Comparison of ENCODE assay signal across 9 cellular contexts in genomic region chr2:74333175-74333574, GRCh38. TPM values are rescaled to one million over a fixed set of nuclear protein-coding genes. Genes with fewer than 3 reads are reported as not detected.
A peak's percentile ranks its signal among the peaks of the same experiment; 100 is the strongest.
DNase-seq lines count a peak whose midpoint lies in the region; ATAC-seq, FAIRE-seq and TF ChIP-seq lines count a peak whose summit lies in the region.
"Had no signal": no experiment of that assay in that cellular context is flagged by ENCODE, and none has a peak within 500 bp of the region (broad histone marks: within the 10 kb centered on the region; RNA-seq: fewer than 3 reads in every experiment).

No MANE protein-coding gene starts in this region.

- TF ChIP-seq CTCF in MCF 10A (IDR thresholded peaks at IDR 0.05; ENCODE audit: unreplicated experiment) (peak; percentile 19), breast epithelium (IDR thresholded peaks at IDR 0.05) (no peak), mesothelial cell of epicardium (IDR thresholded peaks at IDR 0.05; ENCODE audit: unreplicated experiment) (no peak)

- no peak overlapping the region for H3K4me3 ChIP-seq in breast epithelium

- H3K9me3 Mint-ChIP-seq in MCF 10A (ENCODE audit: unreplicated experiment) (no peaks in the 10 kb centered on the region), mesothelial cell of epicardium (no peaks in the 10 kb centered on the region)
- H3K9me3 Mint-ChIP-seq: activated naive CD4-positive, alpha-beta T cell treated with anti-CD3 and anti-CD28 coated beads, Interleukin-2, amount 50 U/mL, for 72 hours had no signal

- H3K4me1 Mint-ChIP-seq in MCF 10A (ENCODE audit: insufficient read depth, unreplicated experiment): no peaks in the 10 kb centered on the region
- no peaks in the 10 kb centered on the region for H3K4me1 Mint-ChIP-seq in mesothelial cell of epicardium

- no peak for TF ChIP-seq POLR2A in breast epithelium (IDR thresholded peaks at IDR 0.05)

- DNase-seq in MCF 10A (ENCODE audit: unreplicated experiment): peak; percentile 57
- DNase-seq in breast epithelium (ENCODE audit: low spot score in 2 of 2): no peak
- peak; percentile 34 for DNase-seq in NCI-H1105 treated with DMSO at 0.1 percent for 48 hours (lab: John Stamatoyannopoulos, UW)
- DNase-seq in amniotic epithelial cell (ENCODE audit: low read depth): peak; percentile 45
- DNase-seq in medulla oblongata (ENCODE audit: extremely low spot score): peak; percentile 36
- DNase-seq in mesothelial cell of epicardium (ENCODE audit: low spot score in 2 of 2, unreplicated experiment in 2 of 2): no peak
- no peak for DNase-seq in frontal cortex (ENCODE audit: low spot score in 2 of 2)

- no peaks in the 10 kb centered on the region for H3K27me3 Mint-ChIP-seq in MCF 10A (ENCODE audit: insufficient read depth, unreplicated experiment)
- H3K27me3 Mint-ChIP-seq in mesothelial cell of epicardium (ENCODE audit: low read depth): no peaks in the 10 kb centered on the region

- no peak overlapping the region for H3K27ac ChIP-seq in breast epithelium

- no peaks in the 10 kb centered on the region for H3K27me3 ChIP-seq in breast epithelium

- H3K4me3 Mint-ChIP-seq in MCF 10A (ENCODE audit: unreplicated experiment): no peak overlapping the region
- no peak overlapping the region for H3K4me3 Mint-ChIP-seq in mesothelial cell of epicardium

- CTCF ChIA-PET in MCF 10A (lab: Yijun Ruan, JAX): interaction anchor here (0.7 to 3.6 kb wide), 6 partner anchors 8 to 1303 kb away, joined by 3 to 57 read pairs (median 4); no protein-coding TSS in a partner anchor

- H3K9me3 ChIP-seq in breast epithelium: no peaks in the 10 kb centered on the region

- no TSS peak for BruUV-seq in MCF 10A (replicated peaks; lab: Mats Ljungman, UMichigan)

- no peaks in the 10 kb centered on the region for H3K36me3 ChIP-seq in breast epithelium

- H3K4me1 ChIP-seq in breast epithelium: no peaks in the 10 kb centered on the region

- no peak for FAIRE-seq in frontal cortex (lab: Jason Lieb, UNC)

- H3K36me3 Mint-ChIP-seq in MCF 10A (ENCODE audit: insufficient read depth, unreplicated experiment) (no peaks in the 10 kb centered on the region), mesothelial cell of epicardium (peaks cover 4% of the 10 kb centered on the region)
- H3K36me3 Mint-ChIP-seq: activated naive CD4-positive, alpha-beta T cell treated with anti-CD3 and anti-CD28 coated beads, Interleukin-2, amount 50 U/mL, for 72 hours had no signal

- POLR2A ChIA-PET in MCF 10A (lab: Yijun Ruan, JAX): interaction anchor here (0.6 kb wide), 1 partner anchor 501 kb away, joined by 3 read pairs; the partner anchor contains the start of gene HK2

- H3K27ac Mint-ChIP-seq in MCF 10A (ENCODE audit: low read depth, unreplicated experiment) (no peak overlapping the region), mesothelial cell of epicardium (no peak overlapping the region)
- H3K27ac Mint-ChIP-seq: activated naive CD4-positive, alpha-beta T cell treated with anti-CD3 and anti-CD28 coated beads, Interleukin-2, amount 50 U/mL, for 72 hours had no signal

- intact Hi-C loops in MCF 10A (cut with micrococcal nuclease) (loop anchor here (2.0 kb wide), 1 partner anchor 60 kb away; no protein-coding TSS in a partner anchor), breast epithelium (cut with DNase I; ENCODE audit: low total_unique reads) (no loop called here)

- no peak for ATAC-seq in GM21390 (IDR thresholded peaks at IDR 0.05; ENCODE audit: unreplicated experiment)

RNA-seq across cellular contexts. Expression of gene SLC4A5, which starts 10.0 kb away (rescaled TPM):
- total RNA-seq in MCF 10A (2022): 0.12 and 0.70 TPM in 2 replicates
- total RNA-seq in breast epithelium: 1 to 10 TPM; 2.1 to 9.2 (median 6.2) TPM
- total RNA-seq in mesothelial cell of epicardium: 7.5 to 9.3 TPM (median 9.2 TPM) in 3 replicates
- 1.2 TPM for total RNA-seq in frontal cortex

RNA-seq across cellular contexts. Expression of gene DCTN1, which starts 46.9 kb away (rescaled TPM):
- total RNA-seq in MCF 10A (2022): 113 and 117 TPM in 2 replicates
- total RNA-seq in breast epithelium: 100 to 1,000 TPM in 2 of 3 donors, 10 to 100 TPM in 1; 92.2 to 125 (median 103) TPM
- total RNA-seq in mesothelial cell of epicardium: 125 to 136 TPM (median 132 TPM) in 3 replicates
- total RNA-seq in frontal cortex: 111 TPM

Comparison
In these comparisons a context has a peak if more than half of its experiments do, and no peak if none do; other contexts are left out.
1. DNase-seq: peak in MCF 10A (single experiment), NCI-H1105 treated with DMSO at 0.1 percent for 48 hours (single experiment), amniotic epithelial cell (single experiment) and medulla oblongata (single experiment); none in breast epithelium (0 of 2), mesothelial cell of epicardium (0 of 2) and frontal cortex (0 of 2).